24 cellular contexts compared by ENCODE assay signal in the genomic region with DNA sequence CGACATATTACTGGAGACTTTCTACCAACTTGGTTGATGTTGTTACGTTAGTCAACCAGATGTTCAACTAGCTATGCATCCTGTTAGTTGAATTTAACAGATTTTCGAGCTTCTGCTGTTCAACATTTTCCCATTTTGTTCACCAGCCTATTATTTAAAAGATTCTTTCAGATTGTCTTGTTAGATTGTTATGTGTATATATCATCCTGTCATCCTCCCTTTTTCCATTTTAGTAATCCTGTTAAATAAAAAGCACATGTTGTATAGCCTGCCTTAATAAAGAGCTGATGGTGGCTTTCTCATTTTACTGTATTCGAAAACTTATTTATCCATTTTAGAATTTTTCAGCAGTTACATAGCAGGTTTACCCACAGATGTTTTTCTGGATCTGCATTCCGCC. TPM values are rescaled to one million over a fixed set of nuclear protein-coding genes. Genes with fewer than 3 reads are reported as not detected.
"Had no signal": no experiment of that assay in that cellular context is flagged by ENCODE, and none has a peak within 500 bp of the region (broad histone marks: within the 10 kb centered on the region; RNA-seq: fewer than 3 reads in every experiment).

No MANE protein-coding gene starts in this region.

- H3K4me3 Mint-ChIP-seq: natural killer cell; neural progenitor cell; stimulated activated effector memory CD8-positive, alpha-beta T cell treated with anti-CD3 and anti-CD28 coated beads, Interleukin-12 subunit alpha, Interleukin-12 subunit beta, amount 100 ng/mL, for 72 hours had no signal

- H3K36me3 Mint-ChIP-seq: natural killer cell; stimulated activated effector memory CD8-positive, alpha-beta T cell treated with anti-CD3 and anti-CD28 coated beads, Interleukin-12 subunit alpha, Interleukin-12 subunit beta, amount 100 ng/mL, for 72 hours had no signal

- H3K27ac Mint-ChIP-seq: natural killer cell; neural progenitor cell; progenitor cell of endocrine pancreas; stimulated activated effector memory CD8-positive, alpha-beta T cell treated with anti-CD3 and anti-CD28 coated beads, Interleukin-12 subunit alpha, Interleukin-12 subunit beta, amount 100 ng/mL, for 72 hours had no signal

- DNase-seq: dorsolateral prefrontal cortex; effector CD4-positive, alpha-beta T cell; head of caudate nucleus; left ventricle myocardium superior; lower lobe of right lung; natural killer cell; right lobe of liver; stimulated activated CD4-positive, alpha-beta T cell treated with anti-CD3 and anti-CD28 coated beads, Interleukin-12 subunit alpha, Interleukin-12 subunit beta, amount 100 ng/mL, for 4 hours; stimulated activated CD4-positive, alpha-beta T cell treated with anti-CD3 and anti-CD28 coated beads, Interleukin-2, amount 100 ng/mL, for 24 hours; stimulated activated CD4-positive, alpha-beta T cell treated with anti-CD3 and anti-CD28 coated beads, Interleukin-4, amount 100 ng/mL, for 24 hours; stimulated activated naive CD4-positive, alpha-beta T cell treated with Interleukin-2 at 50 U/mL for 16 hours; stomach; thyroid gland; trophoblast cell had no signal

- FAIRE-seq: colon, frontal cortex, keratinocyte had no signal

- H3K27me3 Mint-ChIP-seq: progenitor cell of endocrine pancreas had no signal

- H3K9me3 Mint-ChIP-seq: natural killer cell; stimulated activated effector memory CD8-positive, alpha-beta T cell treated with anti-CD3 and anti-CD28 coated beads, Interleukin-12 subunit alpha, Interleukin-12 subunit beta, amount 100 ng/mL, for 72 hours had no signal

RNA-seq across cellular contexts. Expression of a gene that starts 4.3 kb away (rescaled TPM):
- total RNA-seq: esophagus mucosa, left ventricle myocardium superior, mononuclear cell, ureter, vagina had no signal
- polyA plus RNA-seq: keratinocyte had no signal
